ENCODE assay signal across 14 cellular contexts in the genomic region with DNA sequence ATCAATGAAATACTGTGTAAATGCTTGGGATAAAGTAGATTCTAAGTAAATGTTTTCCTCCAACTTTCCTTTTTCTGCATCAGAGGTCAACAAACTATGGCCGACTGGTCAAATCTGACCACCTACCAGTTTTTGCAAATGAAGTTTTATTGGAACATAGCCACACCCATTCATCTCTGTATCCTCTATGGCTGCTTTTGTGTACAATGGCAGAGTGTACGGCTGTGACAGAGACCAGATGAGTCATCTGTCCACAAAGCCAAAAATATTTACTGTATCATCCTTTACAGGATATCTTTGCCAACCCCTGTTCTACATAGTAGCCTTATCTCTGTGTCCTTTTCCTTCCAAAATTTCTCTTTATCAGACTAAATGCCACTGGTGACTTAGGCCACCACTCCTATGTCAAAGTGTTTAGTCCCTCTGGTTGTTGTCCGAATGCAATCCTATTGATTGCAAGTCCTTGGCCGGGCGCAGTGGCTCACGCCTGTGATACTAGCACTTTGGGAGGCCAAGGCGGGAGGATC.
DNase-seq lines count a peak whose midpoint lies in the region; TF ChIP-seq lines count a peak whose summit lies in the region.
"Had no signal": no experiment of that assay in that cellular context is flagged by ENCODE, and none has a peak within 500 bp of the region (broad histone marks: within the 10 kb centered on the region; RNA-seq: fewer than 3 reads in every experiment).

No MANE protein-coding gene starts in this region.

- H3K9me3 ChIP-seq in uterus, result no peaks in the 10 kb centered on the region

- intact Hi-C loops in uterus (cut with DNase I; ENCODE audit: low total_unique reads), result no loop called here

- in situ Hi-C loops in brain microvascular endothelial cell (cut with HindIII; ENCODE audit: low pct_ligation_motif_present, low sequenced_read_pairs), result no loop called here

- peak overlapping the region; percentile 89 for H3K27ac ChIP-seq in brain microvascular endothelial cell
- H3K27ac ChIP-seq in uterus, result no peak overlapping the region

- TF ChIP-seq CTCF in NB4 (IDR thresholded peaks at IDR 0.05; ENCODE audit: low read depth, low read length) (no peak), brain microvascular endothelial cell (IDR thresholded peaks at IDR 0.05; ENCODE audit: low read depth, low read length, missing control alignments) (no peak), uterus (IDR thresholded peaks at IDR 0.05) (no peak)

- TF ChIP-seq POLR2A in NB4 (IDR thresholded peaks at IDR 0.05; ENCODE audit: extremely low read depth, insufficient read length), result no peak
- no peak for TF ChIP-seq POLR2A in uterus (IDR thresholded peaks at IDR 0.05)

- no peaks in the 10 kb centered on the region for H3K27me3 ChIP-seq in brain microvascular endothelial cell (replicated peaks)
- no peaks in the 10 kb centered on the region for H3K27me3 ChIP-seq in uterus

- no peak overlapping the region for H3K4me3 ChIP-seq in NB4 (ENCODE audit: low read depth, low read length)
- H3K4me3 ChIP-seq in brain microvascular endothelial cell (ENCODE audit: low read depth, low read length), result no peak overlapping the region
- H3K4me3 ChIP-seq in uterus, result no peak overlapping the region

- no peaks in the 10 kb centered on the region for H3K4me1 ChIP-seq in uterus

- H3K36me3 ChIP-seq in brain microvascular endothelial cell (replicated peaks), result no peaks in the 10 kb centered on the region
- H3K36me3 ChIP-seq in uterus, result no peaks in the 10 kb centered on the region

- DNase-seq in Daoy (ENCODE audit: low read depth), result peak; percentile 53
- DNase-seq in NB4 (ENCODE audit: low read depth), result peak; percentile 67
- peak; percentile 70 for DNase-seq in brain microvascular endothelial cell
- peak; percentile 77 for DNase-seq in myocyte (ENCODE audit: low read depth)
- DNase-seq in ureter (ENCODE audit: low spot score), result no peak
- no peak for DNase-seq in uterus
- DNase-seq in NCI-H1417 treated with DMSO at 0.1 percent for 48 hours (lab: John Stamatoyannopoulos, UW), result no peak
- DNase-seq in HuH-7.5 (ENCODE audit: low spot score), result no peak
- DNase-seq: activated B cell treated with CpG ODN at 0.5 μM for 24 hours; activated T-cell treated with anti-CD3 and anti-CD28 coated beads for 4 hours; amniotic stem cell; effector memory CD8-positive, alpha-beta T cell; KG1; NCI-H2227 treated with DMSO at 0.1 percent for 48 hours had no signal

Comparison
In these comparisons a context has a peak if more than half of its experiments do, and no peak if none do; other contexts are left out.
1. DNase-seq: peak in Daoy (single experiment), NB4 (single experiment), brain microvascular endothelial cell (single experiment) and myocyte (single experiment); none in ureter (single experiment), uterus (0 of 2), NCI-H1417 treated with DMSO at 0.1 percent for 48 hours (single experiment) and HuH-7.5 (single experiment).